In genomic region chr12:124454735-124455134, GRCh38 we compare ENCODE assay signal across 11 cellular contexts.
DNase-seq lines count a peak whose midpoint lies in the region; ATAC-seq and TF ChIP-seq lines count a peak whose summit lies in the region.
"Had no signal": no experiment of that assay in that cellular context is flagged by ENCODE, and none has a peak within 500 bp of the region (broad histone marks: within the 10 kb centered on the region; RNA-seq: fewer than 3 reads in every experiment).

No MANE protein-coding gene starts in this region.

- H3K27ac Mint-ChIP-seq in CD14-positive monocyte (peak overlapping the region; percentile 5 to 95 (median 88)), nephron (peak overlapping the region; percentile 14 to 57 (median 20))

- H3K27me3 ChIP-seq in MM.1S (replicated peaks; ENCODE audit: insufficient read depth, low read length), result no peaks in the 10 kb centered on the region
- no peaks in the 10 kb centered on the region for H3K27me3 ChIP-seq in HAP-1 (ENCODE audit: low read depth)

- no peak overlapping the region for H2AFZ ChIP-seq in MM.1S (ENCODE audit: low read length)

- H3K4me3 ChIP-seq in MM.1S (ENCODE audit: low read length), result no peak overlapping the region
- H3K4me3 ChIP-seq in HAP-1, result no peak overlapping the region

- H4K20me1 ChIP-seq in MM.1S (ENCODE audit: insufficient read depth, low read length), result no peaks in the 10 kb centered on the region

- H3K9me2 ChIP-seq in MM.1S (replicated peaks; ENCODE audit: insufficient read depth, low read length), result no peaks in the 10 kb centered on the region

- DNase-seq in CD14-positive monocyte (ENCODE audit: low spot score) (no peak), MM.1S (no peak), dedifferentiated amniotic fluid mesenchymal stem cell (ENCODE audit: extremely low spot score) (peak; percentile 15), HAP-1 (ENCODE audit: low spot score in 2 of 2) (no peak), G401 (ENCODE audit: low spot score) (no peak)
- DNase-seq: activated CD8-positive, alpha-beta memory T cell treated with anti-CD3 and anti-CD28 coated beads for 24 hours; DMS53; stimulated activated CD4-positive, alpha-beta T cell treated with anti-CD3 and anti-CD28 coated beads, Interleukin-1b, Interleukin-23, amount 100 ng/mL, for 48 hours had no signal

- intact Hi-C loops in CD14-positive monocyte (cut with micrococcal nuclease), result loop anchor here (2.0 to 10.0 kb wide), 5 partner anchors 60 to 320 kb away; no protein-coding TSS in a partner anchor

- H3K36me3 Mint-ChIP-seq in CD14-positive monocyte (peaks cover 57 to 69% of the 10 kb centered on the region in 2 donors), nephron (ENCODE audit: low read depth) (peaks cover 40% of the 10 kb centered on the region)

- H3K4me2 ChIP-seq in MM.1S (ENCODE audit: low read depth, low read length), result peak overlapping the region; percentile 90; the same call in 1 of the 2 replicates

- peak overlapping the region; percentile 91; the same call in 1 of the 2 replicates for H3K27ac ChIP-seq in MM.1S (ENCODE audit: low read length)

- H3K9me3 Mint-ChIP-seq in CD14-positive monocyte (peaks cover 4 to 11% (median 9%) of the 10 kb centered on the region in 7 donors), nephron (no peaks in the 10 kb centered on the region)

- H3K4me1 Mint-ChIP-seq in CD14-positive monocyte (peaks cover 55% of the 10 kb centered on the region), nephron (peaks cover 38% of the 10 kb centered on the region)

- H3K79me2 ChIP-seq in MM.1S (ENCODE audit: low read length), result peaks cover 64% of the 10 kb centered on the region

- ATAC-seq in HG03135 (IDR thresholded peaks at IDR 0.05; ENCODE audit: unreplicated experiment), result no peak
- no peak for ATAC-seq in HG02852 (IDR thresholded peaks at IDR 0.05; ENCODE audit: unreplicated experiment)

- TF ChIP-seq CTCF in CD14-positive monocyte (IDR thresholded peaks at IDR 0.05), result no peak
- TF ChIP-seq CTCF in MM.1S (IDR thresholded peaks at IDR 0.05; ENCODE audit: low read length), result no peak
- no peak for TF ChIP-seq CTCF in nephron (IDR thresholded peaks at IDR 0.05; ENCODE audit: unreplicated experiment in 3 of 3)

- peaks cover 13% of the 10 kb centered on the region for H3F3A ChIP-seq in MM.1S (ENCODE audit: insufficient read depth, low read length)

- H3K9ac ChIP-seq in MM.1S (ENCODE audit: low read length), result no peak overlapping the region

- H3K4me1 ChIP-seq in MM.1S (ENCODE audit: low read length) (peaks cover 29% of the 10 kb centered on the region), HAP-1 (no peaks in the 10 kb centered on the region)

- H3K9me3 ChIP-seq in MM.1S (replicated peaks; ENCODE audit: insufficient read depth, low read length) (no peaks in the 10 kb centered on the region), HAP-1 (no peaks in the 10 kb centered on the region)

- H3K27me3 Mint-ChIP-seq in CD14-positive monocyte (ENCODE audit: low read depth in 3 of 3), result peaks cover 0 to 3% (median 2%) of the 10 kb centered on the region in 3 donors
- no peaks in the 10 kb centered on the region for H3K27me3 Mint-ChIP-seq in nephron (ENCODE audit: low read depth)

- H3K4me3 Mint-ChIP-seq in CD14-positive monocyte (peak overlapping the region; percentile 62 to 65), nephron (no peak overlapping the region)

- no peaks in the 10 kb centered on the region for H3K36me3 ChIP-seq in MM.1S (replicated peaks; ENCODE audit: insufficient read depth, low read length)
- H3K36me3 ChIP-seq in HAP-1 (replicated peaks), result peaks cover 7% of the 10 kb centered on the region

- in situ Hi-C loops in HAP-1 (cut with MboI; ENCODE audit: low sequenced_read_pairs), result no loop called here
- in situ Hi-C loops in G401 (cut with HindIII; ENCODE audit: low sequenced_read_pairs), result no loop called here

Comparison
In these comparisons a context has a peak if more than half of its experiments do, and no peak if none do; other contexts are left out.
1. H3K4me3 Mint-ChIP-seq: peak in CD14-positive monocyte (2 of 2); none in nephron (0 of 3).